Comparison of ENCODE assay signal across 2 cellular contexts in the genomic region with DNA sequence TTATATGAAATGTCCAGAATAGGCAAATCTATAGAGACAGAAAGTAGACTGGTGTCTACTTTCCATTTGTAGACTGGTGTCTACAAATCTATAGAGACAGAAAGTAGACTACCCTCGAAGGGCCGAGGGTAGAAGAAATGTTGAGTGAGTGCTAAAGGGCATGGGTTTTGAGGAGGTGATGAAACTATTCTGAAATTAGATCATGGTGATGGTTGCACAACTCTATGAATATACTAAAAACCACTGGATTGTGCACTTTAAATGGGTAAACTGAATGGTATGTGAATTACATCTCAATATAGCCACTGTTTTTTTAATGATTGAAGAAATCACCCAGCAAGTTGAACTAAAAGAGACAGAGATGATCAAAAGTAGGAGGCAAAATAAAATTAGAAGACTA.
TF ChIP-seq lines count a peak whose summit lies in the region.

No MANE protein-coding gene starts in this region.

TF ChIP-seq in liver, 16 proteins besides CTCF, POLR2A, EP300 and RAD21:
- TF ChIP-seq HNF4A (conservative IDR thresholded peaks at IDR 0.05) (peak in 1 of 2 donors; percentile 42), GABPA (IDR thresholded peaks at IDR 0.05 in 1 of 2, conservative IDR thresholded peaks at IDR 0.05 in 1 of 2) (no peak), ATF3 (IDR thresholded peaks at IDR 0.05) (peak; percentile 46)

TF ChIP-seq in HepG2, 621 proteins besides CTCF, POLR2A, EP300 and RAD21:
- TF ChIP-seq RFX1 (IDR thresholded peaks at IDR 0.05) = no peak
- no peak for TF ChIP-seq ZMYM4 (CRISPR knock-in tag; IDR thresholded peaks at IDR 0.05)
- TF ChIP-seq PBX2 (CRISPR knock-in tag; IDR thresholded peaks at IDR 0.05) = no peak
- no peak for TF ChIP-seq ATRX (CRISPR knock-in tag; IDR thresholded peaks at IDR 0.05; ENCODE audit: borderline replicate concordance)
- TF ChIP-seq ZNF260 (CRISPR knock-in tag; IDR thresholded peaks at IDR 0.05; ENCODE audit: borderline replicate concordance, low read depth) = no peak
- TF ChIP-seq USF2 (IDR thresholded peaks at IDR 0.05; ENCODE audit: low read depth, low read length) = no peak
- no peak for TF ChIP-seq USF2 (CRISPR knock-in tag; IDR thresholded peaks at IDR 0.05; ENCODE audit: borderline replicate concordance)
- TF ChIP-seq EED (CRISPR knock-in tag; IDR thresholded peaks at IDR 0.05) = no peak
- TF ChIP-seq ZBTB25 (CRISPR knock-in tag; IDR thresholded peaks at IDR 0.05) = no peak
- no peak for TF ChIP-seq ARHGAP35 (CRISPR knock-in tag; IDR thresholded peaks at IDR 0.05; ENCODE audit: borderline replicate concordance)
- TF ChIP-seq, protein P1, sequence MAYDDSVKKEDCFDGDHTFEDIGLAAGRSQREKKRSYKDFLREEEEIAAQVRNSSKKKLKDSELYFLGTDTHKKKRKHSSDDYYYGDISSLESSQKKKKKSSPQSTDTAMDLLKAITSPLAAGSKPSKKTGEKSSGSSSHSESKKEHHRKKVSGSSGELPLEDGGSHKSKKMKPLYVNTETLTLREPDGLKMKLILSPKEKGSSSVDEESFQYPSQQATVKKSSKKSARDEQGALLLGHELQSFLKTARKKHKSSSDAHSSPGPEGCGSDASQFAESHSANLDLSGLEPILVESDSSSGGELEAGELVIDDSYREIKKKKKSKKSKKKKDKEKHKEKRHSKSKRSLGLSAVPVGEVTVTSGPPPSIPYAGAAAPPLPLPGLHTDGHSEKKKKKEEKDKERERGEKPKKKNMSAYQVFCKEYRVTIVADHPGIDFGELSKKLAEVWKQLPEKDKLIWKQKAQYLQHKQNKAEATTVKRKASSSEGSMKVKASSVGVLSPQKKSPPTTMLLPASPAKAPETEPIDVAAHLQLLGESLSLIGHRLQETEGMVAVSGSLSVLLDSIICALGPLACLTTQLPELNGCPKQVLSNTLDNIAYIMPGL (CRISPR knock-in tag; IDR thresholded peaks at IDR 0.05; ENCODE audit: borderline replicate concordance in 1 of 2, low read depth in 1 of 2) = no peak
- TF ChIP-seq ZSCAN12 (CRISPR knock-in tag; IDR thresholded peaks at IDR 0.05) = no peak
- no peak for TF ChIP-seq NFE2L2 (IDR thresholded peaks at IDR 0.05; ENCODE audit: low read length)
- TF ChIP-seq FLYWCH1 (CRISPR knock-in tag; IDR thresholded peaks at IDR 0.05) = no peak
- no peak for TF ChIP-seq ZNF24 (IDR thresholded peaks at IDR 0.05)
- TF ChIP-seq, protein P2, sequence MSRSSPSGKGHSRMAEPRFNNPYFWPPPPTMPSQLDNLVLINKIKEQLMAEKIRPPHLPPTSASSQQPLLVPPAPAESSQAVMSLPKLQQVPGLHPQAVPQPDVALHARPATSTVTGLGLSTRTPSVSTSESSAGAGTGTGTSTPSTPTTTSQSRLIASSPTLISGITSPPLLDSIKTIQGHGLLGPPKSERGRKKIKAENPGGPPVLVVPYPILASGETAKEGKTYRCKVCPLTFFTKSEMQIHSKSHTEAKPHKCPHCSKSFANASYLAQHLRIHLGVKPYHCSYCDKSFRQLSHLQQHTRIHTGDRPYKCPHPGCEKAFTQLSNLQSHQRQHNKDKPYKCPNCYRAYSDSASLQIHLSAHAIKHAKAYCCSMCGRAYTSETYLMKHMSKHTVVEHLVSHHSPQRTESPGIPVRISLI (CRISPR knock-in tag; IDR thresholded peaks at IDR 0.05; ENCODE audit: borderline replicate concordance) = no peak
- TF ChIP-seq MED8 (CRISPR knock-in tag; IDR thresholded peaks at IDR 0.05; ENCODE audit: insufficient replicate concordance) = no peak
TF ChIP-seq in HepG2: peak in this region for 0.
